ENCODE assay signal across 9 cellular contexts in the genomic region with DNA sequence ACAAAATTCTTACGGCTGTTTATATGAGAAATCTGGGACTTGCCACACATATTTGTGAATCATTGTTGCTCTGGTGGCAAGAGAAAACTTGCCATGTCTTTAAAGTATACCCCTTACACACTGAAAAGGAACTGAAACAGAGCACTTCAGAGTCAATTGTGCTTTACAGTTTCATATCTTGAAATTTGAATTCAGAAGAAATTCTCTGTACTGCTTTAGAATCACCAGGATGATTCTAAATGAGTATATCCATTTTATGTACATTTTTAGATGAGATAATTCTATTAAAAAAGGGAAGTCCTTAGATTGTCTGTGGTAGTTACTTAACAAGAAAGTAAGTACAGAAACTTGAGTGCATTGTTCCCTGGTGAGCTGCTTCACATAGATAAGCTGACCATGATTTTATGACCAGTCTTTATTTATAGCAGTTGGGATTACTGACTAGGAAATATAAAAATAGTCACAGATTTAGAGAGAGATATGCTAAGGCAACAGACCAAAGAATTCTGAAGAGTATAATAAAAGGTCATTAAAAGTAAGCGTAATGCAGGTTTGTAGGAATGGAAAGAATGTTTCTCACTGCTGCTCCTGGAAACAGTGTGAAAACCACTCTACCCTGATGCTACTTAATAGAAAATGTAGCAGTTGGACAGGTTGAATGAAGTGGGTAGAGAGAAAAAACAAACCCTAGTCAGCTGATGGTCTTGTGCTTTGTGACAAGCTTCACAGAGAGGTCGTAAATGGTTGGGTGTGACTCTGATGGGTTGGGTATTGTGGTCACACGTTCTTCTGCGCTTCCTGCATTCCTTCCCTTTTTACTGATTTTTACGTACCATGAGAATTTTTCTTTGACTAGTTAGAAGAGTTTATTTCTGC. TPM values are rescaled to one million over a fixed set of nuclear protein-coding genes. Genes with fewer than 3 reads are reported as not detected.
DNase-seq lines count a peak whose midpoint lies in the region; ATAC-seq and TF ChIP-seq lines count a peak whose summit lies in the region.
"Had no signal": no experiment of that assay in that cellular context is flagged by ENCODE, and none has a peak within 500 bp of the region (broad histone marks: within the 10 kb centered on the region; RNA-seq: fewer than 3 reads in every experiment).

No MANE protein-coding gene starts in this region.

- no peak overlapping the region; the same call in 1 of the 2 replicates for H3K14ac ChIP-seq in IMR-90 (replicated peaks; ENCODE audit: low read depth, low read length)

- H3K9me3 Mint-ChIP-seq in activated T-helper 2 cell treated with anti-CD3 and anti-CD28 coated beads, Interferon-gamma antibody, Interleukin-2, Interleukin-4, amounts not matched to agents 10 μg/mL and 5 μg/mL and 100 μg/mL, durations not matched to agents 14 hours and 24 hours and 36 hours = no peaks in the 10 kb centered on the region
- no peaks in the 10 kb centered on the region for H3K9me3 Mint-ChIP-seq in immature natural killer cell

- H3K9me1 ChIP-seq in IMR-90 (ENCODE audit: insufficient read depth, low read length) = peaks cover 5% of the 10 kb centered on the region

- H3K27ac ChIP-seq in IMR-90 (ENCODE audit: insufficient read depth, low read length) (no peak overlapping the region), substantia nigra (ENCODE audit: low read depth, low read length, poor library complexity, severe bottlenecking) (peak overlapping the region; percentile 49)
- H3K27ac ChIP-seq: 22Rv1 had no signal

- peaks cover 11% of the 10 kb centered on the region; the same call in 1 of the 2 replicates for H4K20me1 ChIP-seq in IMR-90 (ENCODE audit: insufficient read depth, low read length)

- peaks cover 45% of the 10 kb centered on the region for H3K4me1 Mint-ChIP-seq in activated T-helper 2 cell treated with anti-CD3 and anti-CD28 coated beads, Interferon-gamma antibody, Interleukin-2, Interleukin-4, amounts not matched to agents 10 μg/mL and 5 μg/mL and 100 μg/mL, durations not matched to agents 14 hours and 24 hours and 36 hours (ENCODE audit: low read depth)
- peaks cover 52 to 65% of the 10 kb centered on the region in 2 donors for H3K4me1 Mint-ChIP-seq in immature natural killer cell

- peak overlapping the region; percentile 88 for H3K27ac Mint-ChIP-seq in activated T-helper 2 cell treated with anti-CD3 and anti-CD28 coated beads, Interferon-gamma antibody, Interleukin-2, Interleukin-4, amounts not matched to agents 10 μg/mL and 5 μg/mL and 100 μg/mL, durations not matched to agents 14 hours and 24 hours and 36 hours
- peak overlapping the region; percentile 66 to 93 (median 82) for H3K27ac Mint-ChIP-seq in immature natural killer cell

- no peaks in the 10 kb centered on the region for H3K36me3 Mint-ChIP-seq in activated T-helper 2 cell treated with anti-CD3 and anti-CD28 coated beads, Interferon-gamma antibody, Interleukin-2, Interleukin-4, amounts not matched to agents 10 μg/mL and 5 μg/mL and 100 μg/mL, durations not matched to agents 14 hours and 24 hours and 36 hours (ENCODE audit: low read depth)
- H3K36me3 Mint-ChIP-seq in immature natural killer cell = peaks cover 0 to 4% (median 0%) of the 10 kb centered on the region in 3 donors

- peak overlapping the region; percentile 27; the same call in 1 of the 2 replicates for H2BK120ac ChIP-seq in IMR-90 (ENCODE audit: low read depth, low read length)

- DNase-seq in DMS79 treated with DMSO at 0.1 percent for 48 hours (lab: John Stamatoyannopoulos, UW) (peak; percentile 3), DMS79 (lab: John Stamatoyannopoulos, UW) (no peak), IMR-90 (peak; percentile 90), immature natural killer cell (peak; percentile 51 to 61 (median 55)), substantia nigra (lab: John Stamatoyannopoulos, UW) (no peak), NCI-H1930 (lab: John Stamatoyannopoulos, UW) (no peak)
- DNase-seq in activated T-helper 2 cell treated with anti-CD3 and anti-CD28 coated beads, Interferon-gamma antibody, Interleukin-2, Interleukin-4, amounts not matched to agents 10 μg/mL and 5 μg/mL and 100 μg/mL, durations not matched to agents 14 hours and 24 hours and 36 hours (ENCODE audit: low spot score) = no peak

- peak overlapping the region; percentile 87; the same call in 1 of the 2 replicates for H3K18ac ChIP-seq in IMR-90 (ENCODE audit: low read depth, low read length)

- H3K9me3 ChIP-seq in IMR-90 (ENCODE audit: control insufficient read depth, insufficient read depth, low read length) = no peaks in the 10 kb centered on the region

- H3K4me3 ChIP-seq in IMR-90 (ENCODE audit: insufficient read depth, low read depth, low read length) = peak overlapping the region; percentile 33; the same call in 1 of the 2 replicates

- H3K36me3 ChIP-seq in IMR-90 (ENCODE audit: control insufficient read depth, insufficient read depth, low read length) = no peaks in the 10 kb centered on the region

- no peak overlapping the region; the same call in 2 of the 3 replicates for H2BK15ac ChIP-seq in IMR-90 (ENCODE audit: low read depth, low read length)

- no peak overlapping the region; a peak in 1 of 4 replicates for H4K8ac ChIP-seq in IMR-90 (ENCODE audit: low read depth in 2 of 2, low read length in 2 of 2)

- TF ChIP-seq POLR2A in IMR-90 (IDR thresholded peaks at IDR 0.05; ENCODE audit: low read depth, low read length) = no peak; the same call in 1 of the 2 replicates

- ATAC-seq in GM21576 (IDR thresholded peaks at IDR 0.05; ENCODE audit: unreplicated experiment) (peak; percentile 76), IMR-90 (ENCODE audit: low read depth) (peak; percentile 35)

- TF ChIP-seq CTCF in IMR-90 (conservative IDR thresholded peaks at IDR 0.05; ENCODE audit: low read depth, low read length) = no peak

- H3K4me2 ChIP-seq in IMR-90 (ENCODE audit: low read depth, low read length) = peak overlapping the region; percentile 99

- no peak overlapping the region for H2AFZ ChIP-seq in IMR-90 (replicated peaks; ENCODE audit: low read length, poor library complexity)

- no peak overlapping the region for H3K9ac ChIP-seq in IMR-90 (ENCODE audit: low read depth, low read length)

- H2BK5ac ChIP-seq in IMR-90 (ENCODE audit: low read depth, low read length, poor library complexity, severe bottlenecking) = peak overlapping the region; percentile 79

- H4K5ac ChIP-seq in IMR-90 (ENCODE audit: low read depth, low read length) = peak overlapping the region; percentile 70; the same call in 1 of the 2 replicates

- H3K4me1 ChIP-seq in IMR-90 (ENCODE audit: control insufficient read depth, insufficient read depth, low read length) = peaks cover 10% of the 10 kb centered on the region

- no peak for TF ChIP-seq RAD21 in IMR-90 (IDR thresholded peaks at IDR 0.05; ENCODE audit: low read length)

- no peak overlapping the region for H2AK9ac ChIP-seq in IMR-90 (replicated peaks; ENCODE audit: low read depth, low read length, poor library complexity)

- peak overlapping the region; percentile 39; the same call in 1 of the 2 replicates for H3K4ac ChIP-seq in IMR-90 (ENCODE audit: low read depth, low read length)

- dilution Hi-C loops in IMR-90 (cut with HindIII; ENCODE audit: low sequenced_read_pairs, unreplicated experiment) = no loop called here

- intact Hi-C loops in IMR-90 (cut with micrococcal nuclease) = no loop called here
- intact Hi-C loops in activated T-helper 2 cell treated with anti-CD3 and anti-CD28 coated beads, Interferon-gamma antibody, Interleukin-2, Interleukin-4, amounts not matched to agents 10 μg/mL and 5 μg/mL and 100 μg/mL, durations not matched to agents 14 hours and 24 hours and 36 hours (cut with micrococcal nuclease) = loop anchor here (1.0 to 2.0 kb wide), 3 partner anchors 11 to 41 kb away; partner anchors contain the start of gene FNIP2

- peak overlapping the region; percentile 16; the same call in 1 of the 2 replicates for H2BK20ac ChIP-seq in IMR-90 (ENCODE audit: low read depth, low read length)

- H2AK5ac ChIP-seq in IMR-90 (ENCODE audit: low read depth, low read length) = no peak overlapping the region; the same call in 1 of the 2 replicates

- CTCF ChIA-PET in IMR-90 (lab: Yijun Ruan, JAX) = interaction anchor here (0.6 kb wide), 1 partner anchor 79 kb away, joined by 3 read pairs; no protein-coding TSS in a partner anchor

- no CpG with 5 or more reads among the region's 6 CpGs for WGBS in IMR-90 (ENCODE audit: extremely low coverage in 2 of 2, insufficient read length in 1 of 2), 2 experiments

- H3K27me3 Mint-ChIP-seq in activated T-helper 2 cell treated with anti-CD3 and anti-CD28 coated beads, Interferon-gamma antibody, Interleukin-2, Interleukin-4, amounts not matched to agents 10 μg/mL and 5 μg/mL and 100 μg/mL, durations not matched to agents 14 hours and 24 hours and 36 hours (ENCODE audit: low read depth) = no peaks in the 10 kb centered on the region
- H3K27me3 Mint-ChIP-seq in immature natural killer cell (ENCODE audit: low read depth in 3 of 3) = no peaks in the 10 kb centered on the region

- peak overlapping the region; percentile 74 for H3K4me3 Mint-ChIP-seq in activated T-helper 2 cell treated with anti-CD3 and anti-CD28 coated beads, Interferon-gamma antibody, Interleukin-2, Interleukin-4, amounts not matched to agents 10 μg/mL and 5 μg/mL and 100 μg/mL, durations not matched to agents 14 hours and 24 hours and 36 hours (ENCODE audit: low read depth)
- peak overlapping the region; percentile 60 to 84 (median 75) for H3K4me3 Mint-ChIP-seq in immature natural killer cell

- peak overlapping the region; percentile 27; the same call in 1 of the 2 replicates for H3K56ac ChIP-seq in IMR-90 (ENCODE audit: extremely low read depth, insufficient read depth, low read length)

- POLR2A ChIA-PET in IMR-90 (lab: Charles Lee; ENCODE audit: unreplicated experiment) = interaction anchor here (0.6 kb wide), 1 partner anchor 371 kb away, joined by 3 read pairs; no protein-coding TSS in a partner anchor

- peak overlapping the region; percentile 25; the same call in 1 of the 2 replicates for H3K23ac ChIP-seq in IMR-90 (ENCODE audit: low read depth, low read length)

- peaks cover 32 to 56% of the 10 kb centered on the region in 2 experiments for H3K79me1 ChIP-seq in IMR-90 (ENCODE audit: low read depth in 1 of 2, low read length in 2 of 2)

- H4K91ac ChIP-seq in IMR-90 (ENCODE audit: insufficient read depth, low read depth, low read length) = 0 out of 2 replicates have a peak overlapping the region, but pooled peaks have one; percentile 22

- H3K27me3 ChIP-seq in IMR-90 (ENCODE audit: control insufficient read depth, insufficient read depth, low read length) = no peaks in the 10 kb centered on the region

- in situ Hi-C loops in IMR-90 (cut with MboI; ENCODE audit: low sequenced_read_pairs) = no loop called here

- no TSS peak for BruUV-seq in IMR-90 (replicated peaks; lab: Mats Ljungman, UMichigan)

TF ChIP-seq in IMR-90, 13 proteins besides CTCF, POLR2A, EP300 and RAD21 (continues in another document):
- TF ChIP-seq RCOR1 (IDR thresholded peaks at IDR 0.05; ENCODE audit: insufficient replicate concordance, low read length) = no peak

RNA-seq across cellular contexts. Expression of gene FNIP2, which starts 41.0 kb away (rescaled TPM):
- total RNA-seq in IMR-90 (2012; rRNA removed) = 22.2 and 24.6 TPM in 2 replicates
- 3.9 and 4.7 TPM in 2 replicates for polyA plus RNA-seq in IMR-90 (2012; rRNA removed)
- 1.6 and 2.5 TPM in 2 replicates for polyA plus RNA-seq in IMR-90 (2012; cell fraction: cytosol; rRNA removed)
- polyA plus RNA-seq in IMR-90 (2012; cell fraction: nucleus; rRNA removed; ENCODE audit: low replicate concordance) = 1.7 and 5.1 TPM in 2 replicates
- total RNA-seq in activated T-helper 2 cell treated with anti-CD3 and anti-CD28 coated beads, Interferon-gamma antibody, Interleukin-2, Interleukin-4, amounts not matched to agents 10 μg/mL and 5 μg/mL and 100 μg/mL, durations not matched to agents 14 hours and 24 hours and 36 hours = 10.5 and 11.9 TPM in 2 replicates
- polyA plus RNA-seq in immature natural killer cell = 1 to 10 TPM; 2.2 to 4.6 (median 3.6) TPM

Comparison
In these comparisons a context has a peak if more than half of its experiments do, and no peak if none do; other contexts are left out.
1. DNase-seq: peak in DMS79 treated with DMSO at 0.1 percent for 48 hours (single experiment), IMR-90 (single experiment) and immature natural killer cell (3 of 3); none in DMS79 (single experiment), activated T-helper 2 cell treated with anti-CD3 and anti-CD28 coated beads, Interferon-gamma antibody, Interleukin-2, Interleukin-4, amounts not matched to agents 10 μg/mL and 5 μg/mL and 100 μg/mL, durations not matched to agents 14 hours and 24 hours and 36 hours (single experiment), substantia nigra (0 of 49) and NCI-H1930 (0 of 2).